ENCODE assay signal across 8 cellular contexts in the genomic region with DNA sequence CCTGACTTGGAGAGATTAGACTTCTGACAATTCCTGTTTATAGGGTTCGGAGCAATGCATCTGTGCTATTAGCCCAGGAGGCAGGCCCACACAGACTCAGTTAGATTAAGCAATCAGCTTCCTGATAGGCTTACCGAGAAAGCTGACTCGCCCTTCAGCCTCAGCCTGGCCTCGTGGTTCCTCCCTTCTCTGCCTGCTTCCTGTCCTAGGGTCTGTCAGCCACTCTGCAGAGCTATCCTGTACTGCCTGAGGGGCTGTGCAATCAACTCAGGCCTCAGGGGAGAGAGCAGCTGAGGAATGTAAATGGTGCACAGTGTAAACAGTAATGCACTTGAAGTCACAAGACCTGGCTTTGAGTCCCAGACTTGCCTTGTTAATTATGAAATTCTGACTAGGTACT. TPM values are rescaled to one million over a fixed set of nuclear protein-coding genes. Genes with fewer than 3 reads are reported as not detected.
DNase-seq lines count a peak whose midpoint lies in the region; ATAC-seq and TF ChIP-seq lines count a peak whose summit lies in the region.

No MANE protein-coding gene starts in this region.

- H3K9me3 ChIP-seq in HCT116 (ENCODE audit: control insufficient read depth in 1 of 2, insufficient read depth in 1 of 2, low read depth in 1 of 2, low read length in 2 of 2) (no peaks in the 10 kb centered on the region), hepatocyte (ENCODE audit: low read depth) (no peaks in the 10 kb centered on the region)

- peaks cover 0 to 2% (median 0%) of the 10 kb centered on the region in 7 donors for H3K9me3 Mint-ChIP-seq in CD14-positive monocyte

- DNase-seq in CD14-positive monocyte (ENCODE audit: low spot score) = peak; percentile 52
- DNase-seq in HCT116 (ENCODE audit: low read depth, low spot score) = no peak
- peak; percentile 42 for DNase-seq in SKM-1 (lab: John Stamatoyannopoulos, UW; ENCODE audit: unreplicated experiment)
- DNase-seq in hepatocyte (ENCODE audit: low spot score) = peak; percentile 82
- DNase-seq in DMS79 treated with DMSO at 0.1 percent for 48 hours (lab: John Stamatoyannopoulos, UW) = no peak
- no peak for DNase-seq in stimulated activated CD4-positive, alpha-beta T cell treated with anti-CD3 and anti-CD28 coated beads, Interleukin-2, amount 100 ng/mL, for 24 hours

- H3K36me3 ChIP-seq in HCT116 (ENCODE audit: control insufficient read depth in 1 of 2, insufficient read depth in 2 of 2, low read length in 2 of 2) (no peaks in the 10 kb centered on the region), hepatocyte (replicated peaks; ENCODE audit: insufficient read depth, low read depth) (no peaks in the 10 kb centered on the region)

- peaks cover 40% of the 10 kb centered on the region for H3K27me3 ChIP-seq in HCT116 (ENCODE audit: insufficient read depth, low read length)
- no peaks in the 10 kb centered on the region for H3K27me3 ChIP-seq in hepatocyte

- no peak overlapping the region for H3K9ac ChIP-seq in HCT116 (ENCODE audit: low read length)

- H3K27me3 Mint-ChIP-seq in CD14-positive monocyte (ENCODE audit: low read depth in 3 of 3) = no peaks in the 10 kb centered on the region

- peak overlapping the region in 1 of 2 donors; percentile 62 for H3K4me3 Mint-ChIP-seq in CD14-positive monocyte

- H3K4me1 Mint-ChIP-seq in CD14-positive monocyte = peaks cover 44% of the 10 kb centered on the region

- TF ChIP-seq CTCF in CD14-positive monocyte (IDR thresholded peaks at IDR 0.05) (no peak), HCT116 (IDR thresholded peaks at IDR 0.05 in 2 of 3, conservative IDR thresholded peaks at IDR 0.05 in 1 of 3; ENCODE audit: borderline replicate concordance in 1 of 3, insufficient read depth in 1 of 3, low read depth in 2 of 3, low read length in 2 of 3) (no peak), hepatocyte (IDR thresholded peaks at IDR 0.05; ENCODE audit: poor library complexity) (no peak)

- no peak overlapping the region for H3K4me2 ChIP-seq in HCT116 (ENCODE audit: low read length)
- peak overlapping the region; percentile 19 for H3K4me2 ChIP-seq in hepatocyte

- intact Hi-C loops in CD14-positive monocyte (cut with micrococcal nuclease) = no loop called here
- intact Hi-C loops in HCT116 (cut with micrococcal nuclease) = no loop called here

- no TSS peak for BruUV-seq in HCT116 (replicated peaks; lab: Mats Ljungman, UMichigan)

- POLR2A ChIA-PET in HCT116 (lab: Charles Lee) = no interaction called here

- no peaks in the 10 kb centered on the region for H3K36me3 Mint-ChIP-seq in CD14-positive monocyte

- no peak overlapping the region for H2AFZ ChIP-seq in HCT116 (ENCODE audit: low read depth, low read length, poor library complexity, severe bottlenecking)
- H2AFZ ChIP-seq in hepatocyte = no peak overlapping the region

- CTCF ChIA-PET in HCT116 (lab: Charles Lee) = no interaction called here

- H3K4me3 ChIP-seq in HCT116 (replicated peaks in 1 of 2; ENCODE audit: low read depth in 1 of 2, low read length in 2 of 2) (no peak overlapping the region), hepatocyte (no peak overlapping the region)

- peak overlapping the region in 6 of 7 donors; percentile 40 to 86 (median 78) for H3K27ac Mint-ChIP-seq in CD14-positive monocyte

- no peak for TF ChIP-seq POLR2A in HCT116 (IDR thresholded peaks at IDR 0.05; ENCODE audit: borderline replicate concordance, extremely low read depth, insufficient read depth, insufficient read length)

- H4K20me1 ChIP-seq in HCT116 (ENCODE audit: insufficient read depth) = no peaks in the 10 kb centered on the region
- no peaks in the 10 kb centered on the region for H4K20me1 ChIP-seq in hepatocyte (ENCODE audit: insufficient read depth, poor library complexity, severe bottlenecking)

- no peaks in the 10 kb centered on the region for H3K79me2 ChIP-seq in HCT116 (ENCODE audit: insufficient read depth, low read length)
- no peaks in the 10 kb centered on the region for H3K79me2 ChIP-seq in hepatocyte

- RAD21 ChIA-PET in HCT116 (lab: Charles Lee; ENCODE audit: low non-redundant PET in 1 of 2, low total read pairs in 2 of 2, uncharacterized antibody in 2 of 2, unreplicated experiment in 2 of 2) = no interaction called here

- H3K9me2 ChIP-seq in HCT116 (ENCODE audit: insufficient read depth) (no peaks in the 10 kb centered on the region), hepatocyte (replicated peaks; ENCODE audit: insufficient read depth) (no peaks in the 10 kb centered on the region)

- no peak overlapping the region for H3K27ac ChIP-seq in HCT116 (ENCODE audit: low read depth, low read length)
- peak overlapping the region; percentile 66 for H3K27ac ChIP-seq in hepatocyte

- ATAC-seq in HCT116 (peak; percentile 42), GM19455 (IDR thresholded peaks at IDR 0.05; ENCODE audit: unreplicated experiment) (no peak), HG03457 (IDR thresholded peaks at IDR 0.05; ENCODE audit: unreplicated experiment) (no peak)

- H3K4me1 ChIP-seq in HCT116 (ENCODE audit: control insufficient read depth in 1 of 2, insufficient read depth in 2 of 2, low read length in 2 of 2) = no peaks in the 10 kb centered on the region
- peaks cover 7% of the 10 kb centered on the region for H3K4me1 ChIP-seq in hepatocyte (ENCODE audit: insufficient read depth)

- TF ChIP-seq RAD21 in HCT116 (IDR thresholded peaks at IDR 0.05; ENCODE audit: low read depth) = no peak

- WGBS in hepatocyte (ENCODE audit: low lambda C conversion rate, missing lambda C conversion rate) = 6% methylated on average over 4 of the region's 4 CpGs

TF ChIP-seq in HCT116, 20 proteins besides CTCF, POLR2A, EP300 and RAD21:
- TF ChIP-seq EGR1 (IDR thresholded peaks at IDR 0.05; ENCODE audit: low read depth) = no peak

RNA-seq across cellular contexts. Expression of a gene that starts 30.7 kb away (rescaled TPM):
- polyA plus RNA-seq in CD14-positive monocyte (not detected), hepatocyte (0.11 TPM in 1 of 2 replicates, not detected in the other)
- total RNA-seq in HCT116 (2021; ENCODE audit: unreplicated experiment) (not detected), hepatocyte (0.20 and 0.23 TPM in 2 replicates)
- not detected in 2 replicates for polyA plus RNA-seq in HCT116 (2012)

Comparison
In these comparisons a context has a peak if more than half of its experiments do, and no peak if none do; other contexts are left out.
1. DNase-seq: peak in CD14-positive monocyte (single experiment), SKM-1 (single experiment) and hepatocyte (single experiment); none in HCT116 (single experiment), DMS79 treated with DMSO at 0.1 percent for 48 hours (single experiment) and stimulated activated CD4-positive, alpha-beta T cell treated with anti-CD3 and anti-CD28 coated beads, Interleukin-2, amount 100 ng/mL, for 24 hours (0 of 2).